Comparison of ENCODE assay signal across 8 cellular contexts in genomic region chr11:87290304-87290922, GRCh38.
A peak's percentile ranks its signal among the peaks of the same experiment; 100 is the strongest.
DNase-seq lines count a peak whose midpoint lies in the region; ATAC-seq and TF ChIP-seq lines count a peak whose summit lies in the region.

No MANE protein-coding gene starts in this region.

- H3K36me3 ChIP-seq in CD4-positive, CD25-positive, alpha-beta regulatory T cell (ENCODE audit: control insufficient read depth, insufficient read depth, low read length) = no peaks in the 10 kb centered on the region
- H3K36me3 ChIP-seq in GM23338 (ENCODE audit: insufficient read depth) = no peaks in the 10 kb centered on the region
- H3K36me3 ChIP-seq in body of pancreas (replicated peaks in 1 of 2; ENCODE audit: insufficient read depth in 1 of 2, low read depth in 2 of 2) = no peaks in the 10 kb centered on the region
- H3K36me3 ChIP-seq in aorta (ENCODE audit: control insufficient read depth in 1 of 2, insufficient read depth in 2 of 2, low read length in 1 of 2) = no peaks in the 10 kb centered on the region

- WGBS in body of pancreas, 2 donors = 4 to 5% methylated on average over 3 of the region's 3 CpGs
- WGBS in aorta, 2 donors = 16 to 26% methylated on average over 3 of the region's 3 CpGs

- DNase-seq in CD4-positive, CD25-positive, alpha-beta regulatory T cell = peak in 2 of 3 donors; percentile 46 to 71
- peak; percentile 79 for DNase-seq in GM23338 (ENCODE audit: low spot score)
- peak; percentile 70 for DNase-seq in NCI-H2227 (lab: John Stamatoyannopoulos, UW; ENCODE audit: unreplicated experiment)
- no peak for DNase-seq in body of pancreas
- DNase-seq in kidney glomerular epithelial cell (lab: John Stamatoyannopoulos, UW) = peak; percentile 62
- no peak for DNase-seq in aorta
- no peak for DNase-seq in effector CD8-positive, alpha-beta T cell (lab: John Stamatoyannopoulos, UW)

- no peaks in the 10 kb centered on the region for H3K4me1 ChIP-seq in CD4-positive, CD25-positive, alpha-beta regulatory T cell (ENCODE audit: control insufficient read depth, insufficient read depth, low read length, poor library complexity, severe bottlenecking)
- peaks cover 34% of the 10 kb centered on the region for H3K4me1 ChIP-seq in GM23338 (ENCODE audit: insufficient read depth)
- H3K4me1 ChIP-seq in body of pancreas = no peaks in the 10 kb centered on the region
- no peaks in the 10 kb centered on the region for H3K4me1 ChIP-seq in aorta (ENCODE audit: control insufficient read depth in 1 of 2, insufficient read depth in 2 of 2, low read length in 2 of 2)

- H3K4me1 Mint-ChIP-seq in CD4-positive, CD25-positive, alpha-beta regulatory T cell = no peaks in the 10 kb centered on the region
- peaks cover 38% of the 10 kb centered on the region for H3K4me1 Mint-ChIP-seq in GM23338

- intact Hi-C loops in body of pancreas (cut with DNase I) = no loop called here
- intact Hi-C loops in aorta (cut with DNase I) = loop anchor here (5.0 kb wide), 2 partner anchors 353 to 418 kb away; no protein-coding TSS in a partner anchor

- no peak for TF ChIP-seq POLR2A in body of pancreas (IDR thresholded peaks at IDR 0.05)

- no peaks in the 10 kb centered on the region for H3K79me2 ChIP-seq in GM23338 (replicated peaks; ENCODE audit: insufficient read depth)

- no peak overlapping the region for H3K27ac ChIP-seq in CD4-positive, CD25-positive, alpha-beta regulatory T cell (ENCODE audit: insufficient read depth, low read length, poor library complexity, severe bottlenecking)
- H3K27ac ChIP-seq in GM23338 (ENCODE audit: low read depth) (no peak overlapping the region), body of pancreas (no peak overlapping the region), aorta (ENCODE audit: low read depth in 1 of 2, low read length in 2 of 2) (no peak overlapping the region)

- H3K4me3 Mint-ChIP-seq in CD4-positive, CD25-positive, alpha-beta regulatory T cell = no peak overlapping the region
- no peak overlapping the region for H3K4me3 Mint-ChIP-seq in GM23338

- peak; percentile 61 to 89 for TF ChIP-seq CTCF in GM23338 (conservative IDR thresholded peaks at IDR 0.05; ENCODE audit: low read depth in 2 of 2)
- peak; percentile 37 to 68 (median 60) for TF ChIP-seq CTCF in body of pancreas (IDR thresholded peaks at IDR 0.05)

- no peaks in the 10 kb centered on the region for H4K20me1 ChIP-seq in GM23338 (replicated peaks; ENCODE audit: insufficient read depth)

- H3K27me3 ChIP-seq in CD4-positive, CD25-positive, alpha-beta regulatory T cell (ENCODE audit: control insufficient read depth, insufficient read depth, low read length) = no peaks in the 10 kb centered on the region
- H3K27me3 ChIP-seq in GM23338 (ENCODE audit: insufficient read depth) (no peaks in the 10 kb centered on the region), body of pancreas (no peaks in the 10 kb centered on the region), aorta (ENCODE audit: control insufficient read depth in 1 of 2, insufficient read depth in 2 of 2, low read length in 1 of 2) (no peaks in the 10 kb centered on the region)

- no peak overlapping the region for H3K4me2 ChIP-seq in GM23338

- H3K27ac Mint-ChIP-seq in CD4-positive, CD25-positive, alpha-beta regulatory T cell = no peak overlapping the region
- H3K27ac Mint-ChIP-seq in GM23338 = no peak overlapping the region

- H3K9me3 Mint-ChIP-seq in CD4-positive, CD25-positive, alpha-beta regulatory T cell = no peaks in the 10 kb centered on the region
- peaks cover 5% of the 10 kb centered on the region; the same call in 2 of the 3 replicates for H3K9me3 Mint-ChIP-seq in GM23338

- no peaks in the 10 kb centered on the region for H3K36me3 Mint-ChIP-seq in CD4-positive, CD25-positive, alpha-beta regulatory T cell
- peaks cover 8% of the 10 kb centered on the region; the same call in 2 of the 3 replicates for H3K36me3 Mint-ChIP-seq in GM23338 (ENCODE audit: low read depth)

- H3F3A ChIP-seq in GM23338 (replicated peaks; ENCODE audit: low read depth) = no peaks in the 10 kb centered on the region

- no peaks in the 10 kb centered on the region for H3K27me3 Mint-ChIP-seq in CD4-positive, CD25-positive, alpha-beta regulatory T cell
- H3K27me3 Mint-ChIP-seq in GM23338 (ENCODE audit: insufficient read depth, low read depth, poor library complexity) = no peaks in the 10 kb centered on the region

- no peak for ATAC-seq in CD4-positive, CD25-positive, alpha-beta regulatory T cell (ENCODE audit: low read depth in 2 of 2)
- no peak; the same call in 1 of the 3 replicates for ATAC-seq in GM23338
- ATAC-seq in body of pancreas = no peak
- ATAC-seq in aorta (ENCODE audit: low FRiP score) = peak; percentile 59
- no peak for ATAC-seq in HG02588 (IDR thresholded peaks at IDR 0.05; ENCODE audit: unreplicated experiment)

- H2AFZ ChIP-seq in GM23338 = no peak overlapping the region

- H3K9me2 ChIP-seq in GM23338 (ENCODE audit: insufficient read depth) = no peaks in the 10 kb centered on the region

- H3K4me3 ChIP-seq in CD4-positive, CD25-positive, alpha-beta regulatory T cell (ENCODE audit: low read depth, low read length) = no peak overlapping the region
- H3K4me3 ChIP-seq in GM23338 = no peak overlapping the region
- H3K4me3 ChIP-seq in body of pancreas = no peak overlapping the region
- no peak overlapping the region for H3K4me3 ChIP-seq in aorta (ENCODE audit: low read length in 2 of 2)

- H3K9me3 ChIP-seq in CD4-positive, CD25-positive, alpha-beta regulatory T cell (ENCODE audit: control insufficient read depth in 2 of 2, low read length in 2 of 2) = no peaks in the 10 kb centered on the region
- H3K9me3 ChIP-seq in body of pancreas = no peaks in the 10 kb centered on the region
- no peaks in the 10 kb centered on the region for H3K9me3 ChIP-seq in aorta (ENCODE audit: control insufficient read depth, low read length)

TF ChIP-seq in GM23338, 12 proteins besides CTCF, POLR2A, EP300 and RAD21 (continues in another document):
- TF ChIP-seq ETS1 (IDR thresholded peaks at IDR 0.05) = no peak
- TF ChIP-seq ZNF331 (CRISPR knock-in tag; IDR thresholded peaks at IDR 0.05; ENCODE audit: low read depth) = no peak
- no peak for TF ChIP-seq NANOG (IDR thresholded peaks at IDR 0.05; ENCODE audit: borderline replicate concordance)
- no peak for TF ChIP-seq POLR2AphosphoS5 (IDR thresholded peaks at IDR 0.05; ENCODE audit: low read depth)
- no peak for TF ChIP-seq CREB1 (CRISPR knock-in tag; IDR thresholded peaks at IDR 0.05; ENCODE audit: low read depth)

Comparison
In these comparisons a context has a peak if more than half of its experiments do, and no peak if none do; other contexts are left out.
1. DNase-seq: peak in CD4-positive, CD25-positive, alpha-beta regulatory T cell (2 of 3), GM23338 (single experiment), NCI-H2227 (single experiment) and kidney glomerular epithelial cell (single experiment); none in body of pancreas (0 of 4), aorta (0 of 2) and effector CD8-positive, alpha-beta T cell (single experiment).